ENCODE assay signal across 28 cellular contexts in the genomic region with DNA sequence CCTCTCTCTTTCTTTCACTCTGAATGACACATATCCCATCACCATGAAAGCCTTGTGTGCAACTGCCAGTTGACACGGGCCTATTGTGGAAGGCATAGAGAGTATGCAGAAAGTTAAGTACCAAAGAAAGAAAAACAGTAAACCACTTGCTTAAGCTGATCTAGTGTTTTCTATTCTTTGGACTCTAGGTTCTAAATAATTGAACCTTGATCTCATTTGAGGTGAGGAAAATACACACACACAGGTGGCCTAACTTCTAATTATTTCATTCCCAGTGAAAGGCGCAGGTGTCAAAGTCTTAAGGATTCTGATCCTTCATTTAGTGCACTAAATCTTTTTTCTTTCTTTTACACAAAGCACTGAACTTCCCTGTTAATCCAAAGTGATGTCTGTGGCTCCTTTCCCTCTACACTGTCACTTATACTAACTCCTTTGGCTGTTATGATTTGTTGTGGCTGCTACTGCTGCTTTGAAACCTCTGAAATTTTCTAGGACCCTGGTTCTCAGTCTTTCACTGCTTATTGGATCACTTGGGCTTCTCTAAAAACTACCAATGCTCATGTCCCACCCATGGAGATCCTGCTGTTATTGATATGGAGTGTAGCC. TPM values are rescaled to one million over a fixed set of nuclear protein-coding genes. Genes with fewer than 3 reads are reported as not detected.
"Had no signal": no experiment of that assay in that cellular context is flagged by ENCODE, and none has a peak within 500 bp of the region (broad histone marks: within the 10 kb centered on the region; RNA-seq: fewer than 3 reads in every experiment).

No MANE protein-coding gene starts in this region.

- H3K27me3 Mint-ChIP-seq: activated CD4-positive, alpha-beta memory T cell treated with anti-CD3 and anti-CD28 coated beads, Interleukin-2, amount 10 ng/mL, durations not matched to agents 7 days and 5 days; activated CD4-positive, alpha-beta T cell treated with anti-CD3 and anti-CD28 coated beads, Interleukin-2, amount 10 ng/mL, durations not matched to agents 24 days and 14 days; brain; dendritic cell treated with granulocyte-macrophage colony-stimulating factor and Interleukin-4, amounts not matched to agents 40 ng/mL and 50 ng/mL, for 4 days; stimulated activated naive B cell treated with anti-CD40 and anti-IgM and Interleukin-4, amounts not matched to agents 10 μg/mL and 1 μg/mL and 100 μg/mL, for 72 hours had no signal

- H3K27ac ChIP-seq: foreskin keratinocyte, hepatocyte, left ventricle myocardium inferior, parathyroid adenoma, testis, uterus had no signal

- H3K36me3 ChIP-seq: left ventricle myocardium inferior, uterus had no signal

- H3K79me2 ChIP-seq: hepatocyte, parathyroid adenoma had no signal

- H3K9ac ChIP-seq: parathyroid adenoma had no signal

- H3K4me2 ChIP-seq: hepatocyte had no signal

- H3K27ac Mint-ChIP-seq: activated CD4-positive, alpha-beta memory T cell treated with anti-CD3 and anti-CD28 coated beads, Interleukin-2, amount 10 ng/mL, durations not matched to agents 7 days and 5 days; activated CD4-positive, alpha-beta T cell treated with anti-CD3 and anti-CD28 coated beads, Interleukin-2, amount 10 ng/mL, durations not matched to agents 24 days and 14 days; activated naive CD4-positive, alpha-beta T cell treated with anti-CD3 and anti-CD28 coated beads, Interleukin-2, amount 50 U/mL, for 24 hours; activated T-helper 1 cell treated with anti-CD3 and anti-CD28 coated beads, Interleukin-12 subunit alpha, Interleukin-12 subunit beta, Interleukin-2, Interleukin-4 antibody, amounts not matched to agents 30 ng/mL and 10 ng/mL and 1 ng/mL, durations not matched to agents 14 hours and 24 hours and 36 hours; brain; dendritic cell treated with granulocyte-macrophage colony-stimulating factor and Interleukin-4, amounts not matched to agents 40 ng/mL and 50 ng/mL, for 4 days; immature natural killer cell; natural killer cell; stimulated activated naive B cell treated with anti-CD40 and anti-IgM and Interleukin-4, amounts not matched to agents 10 μg/mL and 1 μg/mL and 100 μg/mL, for 72 hours had no signal

- H3K27me3 ChIP-seq: foreskin keratinocyte, hepatocyte, testis, uterus had no signal

- DNase-seq: activated CD4-positive, alpha-beta memory T cell treated with anti-CD3 and anti-CD28 coated beads, Interleukin-2, amount 10 ng/mL, durations not matched to agents 7 days and 5 days; activated CD4-positive, alpha-beta T cell treated with anti-CD3 and anti-CD28 coated beads, Interleukin-2, amount 10 ng/mL, durations not matched to agents 24 days and 14 days; activated gamma-delta T cell treated with Interleukin-2 at 50 U/mL for 16 hours; activated T-cell treated with anti-CD3 and anti-CD28 coated beads for 4 hours; anterior cingulate cortex; effector CD4-positive, alpha-beta T cell; erythroblast; foreskin keratinocyte; glutamatergic neuron; immature natural killer cell; left ventricle myocardium inferior; midbrain; natural killer cell; stimulated activated CD4-positive, alpha-beta T cell treated with anti-CD3 and anti-CD28 coated beads, Interleukin-2, amount 100 ng/mL, for 48 hours; stimulated activated CD8-positive, alpha-beta memory T cell treated with anti-CD3 and anti-CD28 coated beads, Interleukin-4, amount 100 ng/mL, for 48 hours; stimulated activated naive B cell treated with anti-CD40 and anti-IgM and Interleukin-4, amounts not matched to agents 10 μg/mL and 1 μg/mL and 100 μg/mL, for 72 hours; testis; trophoblast cell; uterus had no signal

- H3K9me3 Mint-ChIP-seq: activated CD4-positive, alpha-beta memory T cell treated with anti-CD3 and anti-CD28 coated beads, Interleukin-2, amount 10 ng/mL, durations not matched to agents 7 days and 5 days; activated CD4-positive, alpha-beta T cell treated with anti-CD3 and anti-CD28 coated beads, Interleukin-2, amount 10 ng/mL, durations not matched to agents 24 days and 14 days; activated naive CD4-positive, alpha-beta T cell treated with anti-CD3 and anti-CD28 coated beads, Interleukin-2, amount 50 U/mL, for 24 hours; activated T-helper 1 cell treated with anti-CD3 and anti-CD28 coated beads, Interleukin-12 subunit alpha, Interleukin-12 subunit beta, Interleukin-2, Interleukin-4 antibody, amounts not matched to agents 30 ng/mL and 10 ng/mL and 1 ng/mL, durations not matched to agents 14 hours and 24 hours and 36 hours; brain; dendritic cell treated with granulocyte-macrophage colony-stimulating factor and Interleukin-4, amounts not matched to agents 40 ng/mL and 50 ng/mL, for 4 days; natural killer cell; stimulated activated naive B cell treated with anti-CD40 and anti-IgM and Interleukin-4, amounts not matched to agents 10 μg/mL and 1 μg/mL and 100 μg/mL, for 72 hours had no signal

- H3K4me3 Mint-ChIP-seq: activated CD4-positive, alpha-beta memory T cell treated with anti-CD3 and anti-CD28 coated beads, Interleukin-2, amount 10 ng/mL, durations not matched to agents 7 days and 5 days; activated CD4-positive, alpha-beta T cell treated with anti-CD3 and anti-CD28 coated beads, Interleukin-2, amount 10 ng/mL, durations not matched to agents 24 days and 14 days; activated naive CD4-positive, alpha-beta T cell treated with anti-CD3 and anti-CD28 coated beads, Interleukin-2, amount 50 U/mL, for 24 hours; activated T-helper 1 cell treated with anti-CD3 and anti-CD28 coated beads, Interleukin-12 subunit alpha, Interleukin-12 subunit beta, Interleukin-2, Interleukin-4 antibody, amounts not matched to agents 30 ng/mL and 10 ng/mL and 1 ng/mL, durations not matched to agents 14 hours and 24 hours and 36 hours; brain; dendritic cell treated with granulocyte-macrophage colony-stimulating factor and Interleukin-4, amounts not matched to agents 40 ng/mL and 50 ng/mL, for 4 days; immature natural killer cell; natural killer cell; stimulated activated naive B cell treated with anti-CD40 and anti-IgM and Interleukin-4, amounts not matched to agents 10 μg/mL and 1 μg/mL and 100 μg/mL, for 72 hours had no signal

- ATAC-seq: foreskin keratinocyte; natural killer cell; sciatic nerve; stimulated activated naive B cell treated with anti-CD40 and anti-IgM and Interleukin-4, amounts not matched to agents 10 μg/mL and 1 μg/mL and 100 μg/mL, for 72 hours had no signal

- H3K4me3 ChIP-seq: hepatocyte, left ventricle myocardium inferior, testis, uterus had no signal

- H2AFZ ChIP-seq: hepatocyte, parathyroid adenoma had no signal

- H3K4me1 ChIP-seq: left ventricle myocardium inferior, parathyroid adenoma, testis, uterus had no signal

- H3K36me3 Mint-ChIP-seq: activated naive CD4-positive, alpha-beta T cell treated with anti-CD3 and anti-CD28 coated beads, Interleukin-2, amount 50 U/mL, for 24 hours; brain; immature natural killer cell; natural killer cell; stimulated activated naive B cell treated with anti-CD40 and anti-IgM and Interleukin-4, amounts not matched to agents 10 μg/mL and 1 μg/mL and 100 μg/mL, for 72 hours had no signal

- FAIRE-seq: endometrium had no signal

- H3K4me1 Mint-ChIP-seq: activated CD4-positive, alpha-beta memory T cell treated with anti-CD3 and anti-CD28 coated beads, Interleukin-2, amount 10 ng/mL, durations not matched to agents 7 days and 5 days; activated CD4-positive, alpha-beta T cell treated with anti-CD3 and anti-CD28 coated beads, Interleukin-2, amount 10 ng/mL, durations not matched to agents 24 days and 14 days; activated naive CD4-positive, alpha-beta T cell treated with anti-CD3 and anti-CD28 coated beads, Interleukin-2, amount 50 U/mL, for 24 hours; brain; immature natural killer cell; natural killer cell; stimulated activated naive B cell treated with anti-CD40 and anti-IgM and Interleukin-4, amounts not matched to agents 10 μg/mL and 1 μg/mL and 100 μg/mL, for 72 hours had no signal

- H3K9me3 ChIP-seq: left ventricle myocardium inferior, testis, uterus had no signal

RNA-seq across cellular contexts. Expression of a gene that starts 17.8 kb away (rescaled TPM):
- total RNA-seq: activated CD4-positive, alpha-beta memory T cell treated with anti-CD3 and anti-CD28 coated beads, Interleukin-2, amount 10 ng/mL, durations not matched to agents 7 days and 5 days; activated CD4-positive, alpha-beta T cell treated with anti-CD3 and anti-CD28 coated beads, Interleukin-2, amount 10 ng/mL, durations not matched to agents 24 days and 14 days; activated T-helper 1 cell treated with anti-CD3 and anti-CD28 coated beads, Interleukin-12 subunit alpha, Interleukin-12 subunit beta, Interleukin-2, Interleukin-4 antibody, amounts not matched to agents 30 ng/mL and 10 ng/mL and 1 ng/mL, durations not matched to agents 14 hours and 24 hours and 36 hours; left ventricle myocardium inferior; natural killer cell; T-helper 2 cell treated with Interferon-gamma antibody and Interleukin-4, amounts not matched to agents 100 ng/mL and 5 ng/mL, for 36 hours had no signal
- polyA plus RNA-seq: immature natural killer cell had no signal
